Comparison of ENCODE assay signal across 9 cellular contexts in genomic region chr4:112288455-112288854, GRCh38. TPM values are rescaled to one million over a fixed set of nuclear protein-coding genes. Genes with fewer than 3 reads are reported as not detected.
DNase-seq lines count a peak whose midpoint lies in the region; ATAC-seq and TF ChIP-seq lines count a peak whose summit lies in the region.
"Had no signal": no experiment of that assay in that cellular context is flagged by ENCODE, and none has a peak within 500 bp of the region (broad histone marks: within the 10 kb centered on the region; RNA-seq: fewer than 3 reads in every experiment).

No MANE protein-coding gene starts in this region.

- no peaks in the 10 kb centered on the region for H3K27me3 ChIP-seq in GM06990 (replicated peaks; ENCODE audit: control insufficient read depth, insufficient read depth, low read length)
- H3K27me3 ChIP-seq in dorsolateral prefrontal cortex: no peaks in the 10 kb centered on the region

- H3K36me3 Mint-ChIP-seq in activated T-helper 2 cell treated with anti-CD3 and anti-CD28 coated beads, Interferon-gamma antibody, Interleukin-2, Interleukin-4, amounts not matched to agents 10 μg/mL and 5 μg/mL and 100 μg/mL, durations not matched to agents 14 hours and 24 hours and 36 hours (ENCODE audit: low read depth): no peaks in the 10 kb centered on the region

- ATAC-seq in GM19467 (IDR thresholded peaks at IDR 0.05; ENCODE audit: unreplicated experiment): peak; percentile 25
- peak; percentile 29 for ATAC-seq in HG03175 (IDR thresholded peaks at IDR 0.05; ENCODE audit: unreplicated experiment)

- TF ChIP-seq CTCF in GM06990 (IDR thresholded peaks at IDR 0.05; ENCODE audit: insufficient read depth, low read length, poor library complexity, severe bottlenecking): no peak
- no peak for TF ChIP-seq CTCF in dorsolateral prefrontal cortex (IDR thresholded peaks at IDR 0.05 in 54 of 56, conservative IDR thresholded peaks at IDR 0.05 in 2 of 56; ENCODE audit: low read depth in 1 of 56, partially characterized antibody in 56 of 56)

- H3K27me3 Mint-ChIP-seq in activated T-helper 2 cell treated with anti-CD3 and anti-CD28 coated beads, Interferon-gamma antibody, Interleukin-2, Interleukin-4, amounts not matched to agents 10 μg/mL and 5 μg/mL and 100 μg/mL, durations not matched to agents 14 hours and 24 hours and 36 hours (ENCODE audit: low read depth): no peaks in the 10 kb centered on the region

- no peak overlapping the region for H3K27ac ChIP-seq in dorsolateral prefrontal cortex

- peak overlapping the region; percentile 18 for H3K4me3 Mint-ChIP-seq in activated T-helper 2 cell treated with anti-CD3 and anti-CD28 coated beads, Interferon-gamma antibody, Interleukin-2, Interleukin-4, amounts not matched to agents 10 μg/mL and 5 μg/mL and 100 μg/mL, durations not matched to agents 14 hours and 24 hours and 36 hours (ENCODE audit: low read depth)

- H3K4me1 Mint-ChIP-seq in activated T-helper 2 cell treated with anti-CD3 and anti-CD28 coated beads, Interferon-gamma antibody, Interleukin-2, Interleukin-4, amounts not matched to agents 10 μg/mL and 5 μg/mL and 100 μg/mL, durations not matched to agents 14 hours and 24 hours and 36 hours (ENCODE audit: low read depth): peaks cover 53% of the 10 kb centered on the region

- no peaks in the 10 kb centered on the region for H3K36me3 ChIP-seq in GM06990 (ENCODE audit: control insufficient read depth, insufficient read depth, low read length)

- peak overlapping the region; percentile 60 for H3K27ac Mint-ChIP-seq in activated T-helper 2 cell treated with anti-CD3 and anti-CD28 coated beads, Interferon-gamma antibody, Interleukin-2, Interleukin-4, amounts not matched to agents 10 μg/mL and 5 μg/mL and 100 μg/mL, durations not matched to agents 14 hours and 24 hours and 36 hours

- H3K4me3 ChIP-seq in GM06990 (replicated peaks; ENCODE audit: low read depth, low read length) (peak overlapping the region; percentile 39), dorsolateral prefrontal cortex (no peak overlapping the region)

- no peaks in the 10 kb centered on the region for H3K9me3 Mint-ChIP-seq in activated T-helper 2 cell treated with anti-CD3 and anti-CD28 coated beads, Interferon-gamma antibody, Interleukin-2, Interleukin-4, amounts not matched to agents 10 μg/mL and 5 μg/mL and 100 μg/mL, durations not matched to agents 14 hours and 24 hours and 36 hours

- DNase-seq in GM06990 (ENCODE audit: extremely low read depth, insufficient read length): no peak
- no peak for DNase-seq in activated T-helper 2 cell treated with anti-CD3 and anti-CD28 coated beads, Interferon-gamma antibody, Interleukin-2, Interleukin-4, amounts not matched to agents 10 μg/mL and 5 μg/mL and 100 μg/mL, durations not matched to agents 14 hours and 24 hours and 36 hours (ENCODE audit: low spot score)
- DNase-seq in dorsolateral prefrontal cortex: no peak
- DNase-seq in GF-D8 (lab: John Stamatoyannopoulos, UW): no peak
- DNase-seq in hepatic stellate cell (ENCODE audit: low spot score): no peak
- DNase-seq in NCI-H748 (lab: John Stamatoyannopoulos, UW; ENCODE audit: unreplicated experiment): no peak
- DNase-seq: NCI-H446 had no signal

- intact Hi-C loops in activated T-helper 2 cell treated with anti-CD3 and anti-CD28 coated beads, Interferon-gamma antibody, Interleukin-2, Interleukin-4, amounts not matched to agents 10 μg/mL and 5 μg/mL and 100 μg/mL, durations not matched to agents 14 hours and 24 hours and 36 hours (cut with micrococcal nuclease): loop anchor here (1.0 to 5.0 kb wide), 6 partner anchors 15 to 1399 kb away; partner anchors contain the start of genes AP1AR and NEUROG2
- intact Hi-C loops in dorsolateral prefrontal cortex (cut with DNase I): no loop called here

RNA-seq across cellular contexts. Expression of gene TIFA, which starts 2.8 kb away (rescaled TPM):
- 10.1 and 10.4 TPM in 2 replicates for total RNA-seq in activated T-helper 2 cell treated with anti-CD3 and anti-CD28 coated beads, Interferon-gamma antibody, Interleukin-2, Interleukin-4, amounts not matched to agents 10 μg/mL and 5 μg/mL and 100 μg/mL, durations not matched to agents 14 hours and 24 hours and 36 hours
- 10 to 100 TPM in 5 of 120 experiments, 1 to 10 TPM in 115; 1.6 to 14.6 (median 5.8) TPM for total RNA-seq in dorsolateral prefrontal cortex

RNA-seq across cellular contexts. Expression of gene ALPK1, which starts 8.7 kb away (rescaled TPM):
- 2.9 and 3.8 TPM in 2 replicates for total RNA-seq in activated T-helper 2 cell treated with anti-CD3 and anti-CD28 coated beads, Interferon-gamma antibody, Interleukin-2, Interleukin-4, amounts not matched to agents 10 μg/mL and 5 μg/mL and 100 μg/mL, durations not matched to agents 14 hours and 24 hours and 36 hours
- 10 to 100 TPM in 45 of 120 experiments, 1 to 10 TPM in 75; 2.6 to 20.1 (median 8.6) TPM for total RNA-seq in dorsolateral prefrontal cortex

RNA-seq across cellular contexts. Expression of gene AP1AR, which starts 56.9 kb away (rescaled TPM):
- 19.3 and 21.7 TPM in 2 replicates for total RNA-seq in activated T-helper 2 cell treated with anti-CD3 and anti-CD28 coated beads, Interferon-gamma antibody, Interleukin-2, Interleukin-4, amounts not matched to agents 10 μg/mL and 5 μg/mL and 100 μg/mL, durations not matched to agents 14 hours and 24 hours and 36 hours
- 10 to 100 TPM; 10.1 to 30.2 (median 21.8) TPM for total RNA-seq in dorsolateral prefrontal cortex
